In genomic region chr2:157055660-157056199, GRCh38 we compare ENCODE assay signal across 8 cellular contexts.
DNase-seq lines count a peak whose midpoint lies in the region; ATAC-seq, FAIRE-seq and TF ChIP-seq lines count a peak whose summit lies in the region.

No MANE protein-coding gene starts in this region.

- peak; percentile 8 to 16 for DNase-seq in AML-193 (lab: John Stamatoyannopoulos, UW)
- peak; percentile 23 for DNase-seq in HT1080 (ENCODE audit: low read depth)
- peak; percentile 39 for DNase-seq in kidney tubule cell (ENCODE audit: low spot score)
- no peak for DNase-seq in HuH-7.5 (ENCODE audit: low spot score)

- peak; percentile 55 for FAIRE-seq in TTC549 (lab: Jason Lieb, UNC)

- ATAC-seq in GM18909 (IDR thresholded peaks at IDR 0.05; ENCODE audit: poor library complexity, unreplicated experiment) (no peak), GM18505 (IDR thresholded peaks at IDR 0.05; ENCODE audit: unreplicated experiment) (no peak), HG03045 (IDR thresholded peaks at IDR 0.05; ENCODE audit: unreplicated experiment) (no peak)

- no peak for TF ChIP-seq POLR2A in GM18505 (IDR thresholded peaks at IDR 0.05; ENCODE audit: borderline replicate concordance, extremely low read depth, insufficient read depth, insufficient read length)
